ENCODE assay signal across 18 cellular contexts in genomic region chr6:147170269-147170668, GRCh38. TPM values are rescaled to one million over a fixed set of nuclear protein-coding genes. Genes with fewer than 3 reads are reported as not detected.
DNase-seq lines count a peak whose midpoint lies in the region; ATAC-seq and TF ChIP-seq lines count a peak whose summit lies in the region.
"Had no signal": no experiment of that assay in that cellular context is flagged by ENCODE, and none has a peak within 500 bp of the region (broad histone marks: within the 10 kb centered on the region; RNA-seq: fewer than 3 reads in every experiment).

No MANE protein-coding gene starts in this region.

- H3K4me1 ChIP-seq in gastroesophageal sphincter (no peaks in the 10 kb centered on the region), OCI-LY7 (ENCODE audit: insufficient read depth, low read length, poor library complexity, severe bottlenecking) (no peaks in the 10 kb centered on the region)

- H3K27ac ChIP-seq in epithelial cell of prostate (peak overlapping the region; percentile 81), gastroesophageal sphincter (no peak overlapping the region), OCI-LY7 (ENCODE audit: low read depth, low read length, poor library complexity, severe bottlenecking) (no peak overlapping the region)

- H3K36me3 ChIP-seq in gastroesophageal sphincter (no peaks in the 10 kb centered on the region), OCI-LY7 (ENCODE audit: insufficient read depth, low read length) (no peaks in the 10 kb centered on the region)

- POLR2A ChIA-PET in OCI-LY7 (lab: Charles Lee) = no interaction called here

- no peaks in the 10 kb centered on the region for H3K9me2 ChIP-seq in OCI-LY7 (ENCODE audit: insufficient read depth, low read length)

- WGBS in gastroesophageal sphincter (ENCODE audit: low coverage in 1 of 2), 2 donors = 96 to 100% methylated on average over 1 of the region's 1 CpG

- no peak overlapping the region for H2AFZ ChIP-seq in OCI-LY7 (ENCODE audit: low read length)

- intact Hi-C loops in left colon (cut with DNase I, micrococcal nuclease) (no loop called here), OCI-LY7 (cut with micrococcal nuclease; ENCODE audit: unreplicated experiment) (no loop called here)

- H3K4me3 ChIP-seq in gastroesophageal sphincter (no peak overlapping the region), OCI-LY7 (ENCODE audit: low read depth, low read length, poor library complexity, severe bottlenecking) (no peak overlapping the region)

- DNase-seq in AG20443 (ENCODE audit: low spot score) (peak; percentile 83), RPMI7951 (ENCODE audit: low read depth) (peak; percentile 48), epithelial cell of prostate (ENCODE audit: low read depth, low spot score) (peak; percentile 20), non-pigmented ciliary epithelial cell (ENCODE audit: low read depth) (peak; percentile 95), left colon (no peak), OCI-LY7 (ENCODE audit: low spot score) (no peak)
- DNase-seq: activated CD4-positive, alpha-beta T cell treated with anti-CD3 and anti-CD28 coated beads for 48 hours; activated T-cell treated with anti-CD3 and anti-CD28 coated beads, Interleukin-2, amount 50 U/mL, for 72 hours; anterior cingulate cortex; endodermal cell; midbrain; NCI-H1417 treated with DMSO at 0.1 percent for 48 hours; NCI-H524; stimulated activated CD4-positive, alpha-beta T cell treated with anti-CD3 and anti-CD28 coated beads, Interleukin-2, amount 100 ng/mL, for 48 hours had no signal

- H3K9me3 ChIP-seq in gastroesophageal sphincter (no peaks in the 10 kb centered on the region), OCI-LY7 (ENCODE audit: low read length) (no peaks in the 10 kb centered on the region)

- no peak for ATAC-seq in GM18870 (IDR thresholded peaks at IDR 0.05; ENCODE audit: unreplicated experiment)
- ATAC-seq in left colon = no peak
- no peak for ATAC-seq in gastroesophageal sphincter
- ATAC-seq: activated T-cell treated with anti-CD3 and anti-CD28 coated beads, Interleukin-2, amount 50 U/mL, for 72 hours; Panc1; stimulated activated effector memory CD8-positive, alpha-beta T cell treated with anti-CD3 and anti-CD28 coated beads, Interleukin-12 subunit alpha, Interleukin-12 subunit beta, amount 100 ng/mL, for 72 hours had no signal

- no peak for TF ChIP-seq POLR2A in gastroesophageal sphincter (IDR thresholded peaks at IDR 0.05)

- CTCF ChIA-PET in OCI-LY7 (lab: Charles Lee; ENCODE audit: unreplicated experiment) = no interaction called here

- BruUV-seq in OCI-LY7 (replicated peaks; lab: Mats Ljungman, UMichigan) = no TSS peak

- H3K27me3 ChIP-seq in gastroesophageal sphincter = no peaks in the 10 kb centered on the region

- no peaks in the 10 kb centered on the region for H3K79me2 ChIP-seq in OCI-LY7 (ENCODE audit: insufficient read depth, low read depth, low read length)

- H3K4me2 ChIP-seq in OCI-LY7 (ENCODE audit: low read length) = no peak overlapping the region

- no peak for TF ChIP-seq CTCF in gastroesophageal sphincter (IDR thresholded peaks at IDR 0.05)
- no peak for TF ChIP-seq CTCF in OCI-LY7 (conservative IDR thresholded peaks at IDR 0.05; ENCODE audit: low read length)

- no peaks in the 10 kb centered on the region for H4K20me1 ChIP-seq in OCI-LY7 (ENCODE audit: insufficient read depth, low read length)

- no peak for TF ChIP-seq EP300 in gastroesophageal sphincter (IDR thresholded peaks at IDR 0.05)

RNA-seq across cellular contexts. Expression of gene STXBP5, which starts 33.9 kb away (rescaled TPM):
- total RNA-seq in RPMI7951 (2014; rRNA removed; shearing (Covaris generic)) = 21.1 and 27.6 TPM in 2 replicates
- 10 to 100 TPM; 58.0 to 86.1 TPM for total RNA-seq in left colon
- 10 to 100 TPM; 20.8 to 34.4 (median 23.1) TPM for total RNA-seq in gastroesophageal sphincter
- total RNA-seq in OCI-LY7 (2014; rRNA removed; shearing (Covaris generic)) = 7.2 and 12.3 TPM in 2 replicates
- 14.1 and 15.4 TPM in 2 replicates for total RNA-seq in OCI-LY7 (2022)

Comparison
In these comparisons a context has a peak if more than half of its experiments do, and no peak if none do; other contexts are left out.
1. DNase-seq: peak in AG20443 (single experiment), RPMI7951 (single experiment), epithelial cell of prostate (single experiment) and non-pigmented ciliary epithelial cell (single experiment); none in left colon (0 of 2) and OCI-LY7 (single experiment).